13 cellular contexts compared by ENCODE assay signal in genomic region chr7:50707607-50708006, GRCh38.
"Had no signal": no experiment of that assay in that cellular context is flagged by ENCODE, and none has a peak within 500 bp of the region (broad histone marks: within the 10 kb centered on the region; RNA-seq: fewer than 3 reads in every experiment).

No MANE protein-coding gene starts in this region.

- H3K4me1 Mint-ChIP-seq: activated CD4-positive, alpha-beta T cell treated with anti-CD3 and anti-CD28 coated beads for 36 hours; activated naive CD8-positive, alpha-beta T cell treated with anti-CD3 and anti-CD28 coated beads, Interleukin-2, amount 10 ng/mL, durations not matched to agents 7 days and 5 days had no signal

- H3K4me2 ChIP-seq: neural progenitor cell had no signal

- H3K27ac ChIP-seq: foreskin keratinocyte, neural progenitor cell, spleen had no signal

- H3K27me3 Mint-ChIP-seq: activated CD4-positive, alpha-beta T cell treated with anti-CD3 and anti-CD28 coated beads for 36 hours had no signal

- H3K36me3 Mint-ChIP-seq: activated naive CD8-positive, alpha-beta T cell treated with anti-CD3 and anti-CD28 coated beads, Interleukin-2, amount 10 ng/mL, durations not matched to agents 7 days and 5 days had no signal

- H3K27me3 ChIP-seq: esophagus squamous epithelium, foreskin keratinocyte, neural progenitor cell, spleen had no signal

- H3K27ac Mint-ChIP-seq: activated CD4-positive, alpha-beta T cell treated with anti-CD3 and anti-CD28 coated beads for 36 hours; activated CD8-positive, alpha-beta T cell treated with anti-CD3 and anti-CD28 coated beads, Interleukin-2, amount 10 ng/mL, durations not matched to agents 7 days and 5 days; activated naive CD8-positive, alpha-beta T cell treated with anti-CD3 and anti-CD28 coated beads, Interleukin-2, amount 10 ng/mL, durations not matched to agents 7 days and 5 days; neural progenitor cell; T-helper 2 cell treated with Interferon-gamma antibody and Interleukin-4, amounts not matched to agents 5 μg/mL and 100 μg/mL, for 36 hours had no signal

- H3K79me2 ChIP-seq: parathyroid adenoma had no signal

- H3K9me3 Mint-ChIP-seq: activated naive CD8-positive, alpha-beta T cell treated with anti-CD3 and anti-CD28 coated beads, Interleukin-2, amount 10 ng/mL, durations not matched to agents 7 days and 5 days; neural progenitor cell; T-helper 2 cell treated with Interferon-gamma antibody and Interleukin-4, amounts not matched to agents 5 μg/mL and 100 μg/mL, for 36 hours had no signal

- DNase-seq: activated CD4-positive, alpha-beta T cell treated with anti-CD3 and anti-CD28 coated beads for 36 hours; activated CD8-positive, alpha-beta memory T cell treated with anti-CD3 and anti-CD28 coated beads, Interleukin-2, amount 50 U/mL, for 48 hours; activated CD8-positive, alpha-beta T cell treated with anti-CD3 and anti-CD28 coated beads, Interleukin-2, amount 10 ng/mL, durations not matched to agents 7 days and 5 days; activated naive CD8-positive, alpha-beta T cell treated with anti-CD3 and anti-CD28 coated beads, Interleukin-2, amount 10 ng/mL, durations not matched to agents 7 days and 5 days; anterior cingulate cortex; esophagus squamous epithelium; foreskin keratinocyte; mesenchymal stem cell; spleen; stimulated activated naive CD4-positive, alpha-beta T cell had no signal

- ATAC-seq: activated CD4-positive, alpha-beta T cell treated with anti-CD3 and anti-CD28 coated beads for 36 hours; activated CD8-positive, alpha-beta T cell treated with anti-CD3 and anti-CD28 coated beads, Interleukin-2, amount 10 ng/mL, durations not matched to agents 7 days and 5 days; foreskin keratinocyte had no signal

- H3K9ac ChIP-seq: neural progenitor cell, parathyroid adenoma had no signal

- H3K9me3 ChIP-seq: esophagus squamous epithelium, spleen had no signal

- H3K4me3 ChIP-seq: esophagus squamous epithelium, neural progenitor cell, spleen had no signal

- H3K36me3 ChIP-seq: esophagus squamous epithelium, neural progenitor cell had no signal

- H3K4me3 Mint-ChIP-seq: activated CD4-positive, alpha-beta T cell treated with anti-CD3 and anti-CD28 coated beads for 36 hours; activated CD8-positive, alpha-beta T cell treated with anti-CD3 and anti-CD28 coated beads, Interleukin-2, amount 10 ng/mL, durations not matched to agents 7 days and 5 days; activated naive CD8-positive, alpha-beta T cell treated with anti-CD3 and anti-CD28 coated beads, Interleukin-2, amount 10 ng/mL, durations not matched to agents 7 days and 5 days; neural progenitor cell; T-helper 2 cell treated with Interferon-gamma antibody and Interleukin-4, amounts not matched to agents 5 μg/mL and 100 μg/mL, for 36 hours had no signal

- H2AFZ ChIP-seq: neural progenitor cell, parathyroid adenoma had no signal
